23 cellular contexts compared by ENCODE assay signal in genomic region chr20:19531446-19531845, GRCh38.
"Had no signal": no experiment of that assay in that cellular context is flagged by ENCODE, and none has a peak within 500 bp of the region (broad histone marks: within the 10 kb centered on the region; RNA-seq: fewer than 3 reads in every experiment).

No MANE protein-coding gene starts in this region.

- H2AFZ ChIP-seq: neural progenitor cell, parathyroid adenoma had no signal

- H3K79me2 ChIP-seq: parathyroid adenoma had no signal

- H3K4me1 ChIP-seq: esophagus muscularis mucosa, left lung, neural progenitor cell, parathyroid adenoma, right atrium auricular region, sigmoid colon, stomach, tibial artery, upper lobe of left lung, uterus had no signal

- H3K4me3 ChIP-seq: dorsolateral prefrontal cortex, esophagus muscularis mucosa, left lung, neural progenitor cell, right atrium auricular region, sigmoid colon, stomach, tibial artery, upper lobe of left lung, uterus had no signal

- H3K27ac ChIP-seq: dorsolateral prefrontal cortex, esophagus muscularis mucosa, left lung, neural progenitor cell, parathyroid adenoma, right atrium auricular region, sigmoid colon, stomach, tibial artery, upper lobe of left lung, uterus had no signal

- H3K36me3 ChIP-seq: esophagus muscularis mucosa, left lung, neural progenitor cell, right atrium auricular region, sigmoid colon, stomach, tibial artery, upper lobe of left lung, uterus had no signal

- H3K9me3 ChIP-seq: esophagus muscularis mucosa, stomach, tibial artery had no signal

- H3K4me2 ChIP-seq: neural progenitor cell had no signal

- DNase-seq: dorsolateral prefrontal cortex; effector CD4-positive, alpha-beta T cell; foreskin melanocyte; hypothalamus; immature natural killer cell; islet precursor cell; left cardiac atrium; left lung; mesendoderm; midbrain; naive thymus-derived CD4-positive, alpha-beta T cell; sigmoid colon; stimulated activated CD4-positive, alpha-beta T cell treated with anti-CD3 and anti-CD28 coated beads, Interleukin-2, amount 100 ng/mL, for 24 hours; stimulated activated CD4-positive, alpha-beta T cell treated with anti-CD3 and anti-CD28 coated beads, Interleukin-4, amount 100 ng/mL, for 24 hours; stimulated activated naive CD4-positive, alpha-beta T cell treated with Interleukin-2 at 50 U/mL for 16 hours; stomach; tibial artery; upper lobe of left lung; uterus had no signal

- ATAC-seq: left cardiac atrium; left lung; naive thymus-derived CD4-positive, alpha-beta T cell had no signal

- H3K9ac ChIP-seq: neural progenitor cell, parathyroid adenoma had no signal

- H3K27me3 ChIP-seq: esophagus muscularis mucosa, left lung, neural progenitor cell, right atrium auricular region, sigmoid colon, stomach, tibial artery, upper lobe of left lung, uterus had no signal
